ENCODE assay signal across 11 cellular contexts in the genomic region with DNA sequence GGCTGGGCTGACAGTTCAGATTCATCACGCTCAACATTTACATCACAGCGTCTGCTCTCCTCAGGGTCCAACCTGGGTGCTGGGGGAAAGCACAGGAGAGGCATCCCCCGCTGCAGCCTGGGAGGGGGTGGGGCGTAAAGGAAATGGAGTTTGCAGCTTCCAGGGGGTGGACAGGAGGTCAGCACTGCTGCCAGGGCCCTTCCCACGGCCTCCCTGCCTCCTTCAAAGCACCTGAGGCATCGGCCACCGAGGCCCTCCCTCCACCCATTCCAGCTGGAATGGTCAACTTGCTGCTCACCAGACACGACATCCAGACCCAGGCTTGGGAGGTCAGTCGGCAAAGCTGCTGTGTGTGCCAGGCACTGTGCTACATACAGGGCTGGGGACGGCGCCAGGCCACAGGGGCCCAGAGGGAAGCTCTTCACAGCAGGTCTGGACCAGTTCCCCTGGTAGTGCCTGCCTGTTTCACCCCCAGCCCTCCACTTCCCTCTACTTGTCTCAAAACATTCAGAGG.
DNase-seq lines count a peak whose midpoint lies in the region; ATAC-seq lines count a peak whose summit lies in the region.
"Had no signal": no experiment of that assay in that cellular context is flagged by ENCODE, and none has a peak within 500 bp of the region (broad histone marks: within the 10 kb centered on the region; RNA-seq: fewer than 3 reads in every experiment).

No MANE protein-coding gene starts in this region.

- no peak for ATAC-seq in HG02970 (IDR thresholded peaks at IDR 0.05; ENCODE audit: low FRiP score, unreplicated experiment)

- peak; percentile 72 for DNase-seq in Ammon's horn (ENCODE audit: low spot score)
- DNase-seq in anterior cingulate cortex (lab: John Stamatoyannopoulos, UW) = peak in 38 of 58 donors; percentile 9 to 81 (median 56)
- peak; percentile 21 to 60 for DNase-seq in hippocampal formation (lab: John Stamatoyannopoulos, UW)
- DNase-seq in pons (ENCODE audit: low spot score) = peak; percentile 83
- no peak for DNase-seq in activated T-cell treated with anti-CD3 and anti-CD28 coated beads for 4 hours
- DNase-seq in HPDE6-E6E7 (ENCODE audit: extremely low spot score) = no peak
- DNase-seq in NCI-H1436 (lab: John Stamatoyannopoulos, UW) = no peak
- DNase-seq: NK-92 treated with Interleukin-12 subunit alpha and Interleukin-12 subunit beta, amount 100 ng/mL, for 24 hours; stimulated activated CD4-positive, alpha-beta T cell treated with anti-CD3 and anti-CD28 coated beads, Interleukin-1b, Interleukin-23, amount 100 ng/mL, for 48 hours; SW 1271 had no signal

Comparison
In these comparisons a context has a peak if more than half of its experiments do, and no peak if none do; other contexts are left out.
1. DNase-seq: peak in Ammon's horn (single experiment), anterior cingulate cortex (38 of 58), hippocampal formation (2 of 2) and pons (single experiment); none in activated T-cell treated with anti-CD3 and anti-CD28 coated beads for 4 hours (single experiment), HPDE6-E6E7 (single experiment) and NCI-H1436 (single experiment).